ENCODE assay signal across 11 cellular contexts in the genomic region with DNA sequence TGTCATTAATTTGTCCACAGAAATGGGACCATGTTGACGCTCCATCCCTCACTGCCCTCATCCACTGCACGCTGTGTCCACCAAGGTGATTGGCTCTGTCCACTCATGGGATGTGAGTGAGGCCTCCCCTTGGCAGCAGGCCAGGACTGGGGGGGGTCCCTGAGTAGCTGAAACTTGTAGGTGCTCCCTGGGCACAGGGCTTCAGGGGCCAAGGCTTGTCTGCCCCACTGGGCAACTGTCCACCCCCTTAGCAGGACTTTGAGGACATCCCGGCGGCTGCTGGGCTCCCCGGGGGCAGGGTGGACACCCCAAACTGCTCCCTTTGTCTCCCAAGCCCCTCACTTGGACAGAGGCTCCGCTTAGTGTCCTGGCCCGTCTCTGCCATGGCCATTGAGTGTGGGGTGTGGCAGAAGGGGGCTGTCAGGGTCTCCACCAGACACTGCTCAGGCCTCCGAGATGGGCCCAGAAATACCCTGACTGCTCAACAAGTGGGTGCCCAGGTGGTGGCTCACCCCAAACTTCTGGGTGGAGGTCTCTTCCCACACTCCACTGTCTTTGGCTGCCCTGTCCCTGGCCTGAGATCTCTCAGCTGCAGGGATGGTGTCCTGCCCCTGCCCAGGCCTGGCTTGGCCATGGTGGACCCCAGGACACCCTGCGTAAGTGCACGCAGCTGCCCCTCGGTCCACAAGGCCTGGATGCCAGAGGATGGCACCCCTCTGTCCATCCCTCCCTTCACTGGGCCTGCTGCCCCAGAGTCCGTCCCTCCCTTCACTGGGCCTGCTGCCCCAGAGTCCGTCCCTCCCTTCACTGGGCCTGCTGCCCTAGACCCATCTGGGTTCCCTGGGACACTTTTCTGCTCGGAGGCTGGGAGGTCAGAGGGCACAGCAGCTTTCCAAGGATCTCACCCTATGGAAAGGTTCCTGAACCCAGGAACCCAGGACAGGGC. TPM values are rescaled to one million over a fixed set of nuclear protein-coding genes. Genes with fewer than 3 reads are reported as not detected.
DNase-seq lines count a peak whose midpoint lies in the region; ATAC-seq and TF ChIP-seq lines count a peak whose summit lies in the region.
"Had no signal": no experiment of that assay in that cellular context is flagged by ENCODE, and none has a peak within 500 bp of the region (broad histone marks: within the 10 kb centered on the region; RNA-seq: fewer than 3 reads in every experiment).

No MANE protein-coding gene starts in this region.

- peaks cover 23% of the 10 kb centered on the region for H3K4me1 Mint-ChIP-seq in activated CD8-positive, alpha-beta memory T cell treated with anti-CD3 and anti-CD28 coated beads, Interleukin-2, amount 10 ng/mL, durations not matched to agents 7 days and 5 days

- CTCF ChIA-PET in activated CD8-positive, alpha-beta memory T cell treated with anti-CD3 and anti-CD28 coated beads, Interleukin-2, amount 10 ng/mL, durations not matched to agents 7 days and 5 days (lab: Charles Lee) = interaction anchor here (1.1 to 2.3 kb wide), 3 partner anchors 8 to 13 kb away, joined by 3 to 9 read pairs (median 5); no protein-coding TSS in a partner anchor
- CTCF ChIA-PET in RWPE1 (lab: Yijun Ruan, JAX) = no interaction called here

- 96% methylated on average over 14 of the region's 14 CpGs for WGBS in smooth muscle cell (ENCODE audit: low lambda C conversion rate)

- peak overlapping the region; percentile 85 for H3K4me3 Mint-ChIP-seq in activated CD8-positive, alpha-beta memory T cell treated with anti-CD3 and anti-CD28 coated beads, Interleukin-2, amount 10 ng/mL, durations not matched to agents 7 days and 5 days

- POLR2A ChIA-PET in RWPE1 (lab: Yijun Ruan, JAX; ENCODE audit: low non-redundant PET) = interaction anchor here (0.7 kb wide), 1 partner anchor 56 kb away, joined by 3 read pairs; no protein-coding TSS in a partner anchor

- TF ChIP-seq CTCF in RWPE1 (conservative IDR thresholded peaks at IDR 0.05; ENCODE audit: low read depth) = no peak
- TF ChIP-seq CTCF in smooth muscle cell (IDR thresholded peaks at IDR 0.05; ENCODE audit: borderline replicate concordance, insufficient read depth, poor library complexity, severe bottlenecking) = no peak

- H3K9me3 ChIP-seq in smooth muscle cell (replicated peaks; ENCODE audit: low read depth) = no peaks in the 10 kb centered on the region
- H3K9me3 ChIP-seq: neutrophil had no signal

- peak overlapping the region; percentile 97 for H3K27ac Mint-ChIP-seq in activated CD8-positive, alpha-beta memory T cell treated with anti-CD3 and anti-CD28 coated beads, Interleukin-2, amount 10 ng/mL, durations not matched to agents 7 days and 5 days

- H3K4me2 ChIP-seq in smooth muscle cell = peak overlapping the region; percentile 84

- H4K20me1 ChIP-seq in smooth muscle cell (ENCODE audit: low read depth) = peaks cover 16% of the 10 kb centered on the region

- no peaks in the 10 kb centered on the region for H3F3A ChIP-seq in smooth muscle cell (ENCODE audit: low read depth)

- H3K27ac ChIP-seq in RWPE1 (peak overlapping the region; percentile 98), epithelial cell of prostate (peak overlapping the region; percentile 93), smooth muscle cell (ENCODE audit: low read depth) (peak overlapping the region; percentile 97)

- no peaks in the 10 kb centered on the region for H3K36me3 ChIP-seq in smooth muscle cell (ENCODE audit: low read depth)

- no peaks in the 10 kb centered on the region for H3K9me3 Mint-ChIP-seq in activated CD8-positive, alpha-beta memory T cell treated with anti-CD3 and anti-CD28 coated beads, Interleukin-2, amount 10 ng/mL, durations not matched to agents 7 days and 5 days (ENCODE audit: low read depth)

- no peaks in the 10 kb centered on the region for H3K27me3 Mint-ChIP-seq in activated CD8-positive, alpha-beta memory T cell treated with anti-CD3 and anti-CD28 coated beads, Interleukin-2, amount 10 ng/mL, durations not matched to agents 7 days and 5 days

- peaks cover 6% of the 10 kb centered on the region for H3K4me1 ChIP-seq in smooth muscle cell (ENCODE audit: low read depth)

- no peaks in the 10 kb centered on the region for H3K36me3 Mint-ChIP-seq in activated CD8-positive, alpha-beta memory T cell treated with anti-CD3 and anti-CD28 coated beads, Interleukin-2, amount 10 ng/mL, durations not matched to agents 7 days and 5 days

- H3K79me2 ChIP-seq in smooth muscle cell (ENCODE audit: low read depth) = peaks cover 18% of the 10 kb centered on the region

- H3K27me3 ChIP-seq in smooth muscle cell (ENCODE audit: low read depth) = no peaks in the 10 kb centered on the region

- no peak overlapping the region for H3K4me3 ChIP-seq in smooth muscle cell

- ATAC-seq in activated CD8-positive, alpha-beta memory T cell treated with anti-CD3 and anti-CD28 coated beads, Interleukin-2, amount 10 ng/mL, durations not matched to agents 7 days and 5 days = no peak

- DNase-seq in activated CD8-positive, alpha-beta memory T cell treated with anti-CD3 and anti-CD28 coated beads, Interleukin-2, amount 10 ng/mL, durations not matched to agents 7 days and 5 days = no peak
- DNase-seq in activated CD8-positive, alpha-beta memory T cell treated with anti-CD3 and anti-CD28 coated beads, Interleukin-2, amount 50 U/mL, for 4 hours = no peak
- no peak for DNase-seq in RWPE1 (ENCODE audit: low spot score)
- DNase-seq in epithelial cell of prostate (ENCODE audit: low read depth, low spot score) = no peak
- DNase-seq in smooth muscle cell (lab: John Stamatoyannopoulos, UW; ENCODE audit: unreplicated experiment) = no peak
- no peak for DNase-seq in NCI-H345 treated with DMSO at 0.1 percent for 48 hours (lab: John Stamatoyannopoulos, UW; ENCODE audit: unreplicated experiment)
- DNase-seq in LoVo (ENCODE audit: low spot score) = no peak
- no peak for DNase-seq in HuH-7.5 (ENCODE audit: low spot score)
- DNase-seq: activated CD8-positive, alpha-beta memory T cell treated with anti-CD3 and anti-CD28 coated beads for 24 hours; NCI-H226 had no signal

- H2AFZ ChIP-seq in smooth muscle cell (ENCODE audit: low read depth) = no peak overlapping the region

- H3K9ac ChIP-seq in smooth muscle cell (ENCODE audit: low read depth) = no peak overlapping the region

RNA-seq across cellular contexts. Expression of a gene that starts 2.9 kb away (rescaled TPM):
- total RNA-seq in activated CD8-positive, alpha-beta memory T cell treated with anti-CD3 and anti-CD28 coated beads, Interleukin-2, amount 10 ng/mL, durations not matched to agents 7 days and 5 days = 10 to 100 TPM; 13.3 to 14.0 TPM
- total RNA-seq in smooth muscle cell = 14.7 and 21.2 TPM in 2 replicates
- 27.0 and 28.3 TPM in 2 replicates for polyA plus RNA-seq in smooth muscle cell

RNA-seq across cellular contexts. Expression of a gene that starts 17.1 kb away (rescaled TPM):
- 10 to 100 TPM; 38.8 to 41.0 TPM for total RNA-seq in activated CD8-positive, alpha-beta memory T cell treated with anti-CD3 and anti-CD28 coated beads, Interleukin-2, amount 10 ng/mL, durations not matched to agents 7 days and 5 days
- 21.0 and 30.1 TPM in 2 replicates for total RNA-seq in smooth muscle cell
- 45.7 and 51.0 TPM in 2 replicates for polyA plus RNA-seq in smooth muscle cell

RNA-seq across cellular contexts. Expression of a gene that starts 20.1 kb away (rescaled TPM):
- total RNA-seq in activated CD8-positive, alpha-beta memory T cell treated with anti-CD3 and anti-CD28 coated beads, Interleukin-2, amount 10 ng/mL, durations not matched to agents 7 days and 5 days = 1 to 10 TPM in 1 of 2 experiments, under 1 TPM in 1; 0.94 to 1.2 TPM
- 0.18 and 0.63 TPM in 2 replicates for total RNA-seq in smooth muscle cell
- 0.85 and 2.6 TPM in 2 replicates for polyA plus RNA-seq in smooth muscle cell

RNA-seq across cellular contexts. Expression of a gene that starts 26.7 kb away (rescaled TPM):
- total RNA-seq in activated CD8-positive, alpha-beta memory T cell treated with anti-CD3 and anti-CD28 coated beads, Interleukin-2, amount 10 ng/mL, durations not matched to agents 7 days and 5 days = not detected
- total RNA-seq in smooth muscle cell = not detected in 2 replicates
- not detected in 2 replicates for polyA plus RNA-seq in smooth muscle cell

RNA-seq across cellular contexts. Expression of a gene that starts 43.9 kb away (rescaled TPM):
- under 1 TPM; 0.12 to 0.23 TPM for total RNA-seq in activated CD8-positive, alpha-beta memory T cell treated with anti-CD3 and anti-CD28 coated beads, Interleukin-2, amount 10 ng/mL, durations not matched to agents 7 days and 5 days
- total RNA-seq in smooth muscle cell = 1.5 TPM in 1 of 2 replicates, not detected in the other
- 0.77 and 0.83 TPM in 2 replicates for polyA plus RNA-seq in smooth muscle cell
